37 cellular contexts compared by ENCODE assay signal in genomic region chr18:22623513-22623912, GRCh38.
"Had no signal": no experiment of that assay in that cellular context is flagged by ENCODE, and none has a peak within 500 bp of the region (broad histone marks: within the 10 kb centered on the region; RNA-seq: fewer than 3 reads in every experiment).

No MANE protein-coding gene starts in this region.

- H3K4me3 ChIP-seq: adrenal gland, ascending aorta, body of pancreas, breast epithelium, cardiac muscle cell had no signal

- H3K36me3 Mint-ChIP-seq: activated naive CD4-positive, alpha-beta T cell treated with anti-CD3 and anti-CD28 coated beads, Interleukin-2, amount 10 ng/mL, durations not matched to agents 7 days and 5 days; activated naive CD4-positive, alpha-beta T cell treated with anti-CD3 and anti-CD28 coated beads, Interleukin-2, amount 50 U/mL, for 24 hours; activated naive CD4-positive, alpha-beta T cell treated with anti-CD3 and anti-CD28 coated beads, Interleukin-2, amount 50 U/mL, for 72 hours; activated naive CD8-positive, alpha-beta T cell; activated naive CD8-positive, alpha-beta T cell treated with anti-CD3 and anti-CD28 coated beads for 36 hours; activated naive CD8-positive, alpha-beta T cell treated with anti-CD3 and anti-CD28 coated beads, Interleukin-2, amount 10 ng/mL, durations not matched to agents 7 days and 5 days; brain had no signal

- H3K27me3 Mint-ChIP-seq: activated naive CD4-positive, alpha-beta T cell treated with anti-CD3 and anti-CD28 coated beads, Interleukin-2, amount 10 ng/mL, durations not matched to agents 7 days and 5 days; activated naive CD4-positive, alpha-beta T cell treated with anti-CD3 and anti-CD28 coated beads, Interleukin-2, amount 50 U/mL, for 24 hours; activated naive CD8-positive, alpha-beta T cell; activated T-helper 17 cell treated with anti-CD3 and anti-CD28 coated beads, Interleukin-2, amount 50 U/mL, for 72 hours; brain had no signal

- H3K9me3 Mint-ChIP-seq: activated naive CD4-positive, alpha-beta T cell treated with anti-CD3 and anti-CD28 coated beads, Interleukin-2, amount 10 ng/mL, durations not matched to agents 7 days and 5 days; activated naive CD8-positive, alpha-beta T cell treated with anti-CD3 and anti-CD28 coated beads, Interleukin-2, amount 10 ng/mL, durations not matched to agents 7 days and 5 days; activated T-cell treated with anti-CD3 and anti-CD28 coated beads, Interleukin-2, amount 50 U/mL, for 24 hours had no signal

- H3K9me3 ChIP-seq: adrenal gland, ascending aorta, body of pancreas, breast epithelium had no signal

- H3K4me3 Mint-ChIP-seq: activated naive CD4-positive, alpha-beta T cell treated with anti-CD3 and anti-CD28 coated beads for 36 hours; activated naive CD4-positive, alpha-beta T cell treated with anti-CD3 and anti-CD28 coated beads, Interleukin-2, amount 10 ng/mL, durations not matched to agents 7 days and 5 days; activated naive CD4-positive, alpha-beta T cell treated with anti-CD3 and anti-CD28 coated beads, Interleukin-2, amount 50 U/mL, for 24 hours; activated naive CD8-positive, alpha-beta T cell; activated naive CD8-positive, alpha-beta T cell treated with anti-CD3 and anti-CD28 coated beads for 36 hours; activated naive CD8-positive, alpha-beta T cell treated with anti-CD3 and anti-CD28 coated beads, Interleukin-2, amount 10 ng/mL, durations not matched to agents 7 days and 5 days; activated naive CD8-positive, alpha-beta T cell treated with anti-CD3 and anti-CD28 coated beads, Interleukin-2, amount 50 U/mL, for 24 hours; activated T-cell treated with anti-CD3 and anti-CD28 coated beads, Interleukin-2, amount 50 U/mL, for 24 hours; activated T-cell treated with anti-CD3 and anti-CD28 coated beads, Interleukin-2, amount 50 U/mL, for 4 hours; activated T-cell treated with anti-CD3 and anti-CD28 coated beads, Interleukin-2, amount 50 U/mL, for 72 hours; activated T-helper 1 cell treated with anti-CD3 and anti-CD28 coated beads, Interleukin-12 subunit alpha, Interleukin-12 subunit beta, Interleukin-2, Interleukin-4 antibody, amounts not matched to agents 30 ng/mL and 10 ng/mL and 1 ng/mL, durations not matched to agents 14 hours and 24 hours and 36 hours; activated T-helper 17 cell treated with anti-CD3 and anti-CD28 coated beads, Interleukin-2, amount 50 U/mL, for 72 hours; brain; central memory CD8-positive, alpha-beta T cell had no signal

- H3K27ac Mint-ChIP-seq: activated naive CD4-positive, alpha-beta T cell treated with anti-CD3 and anti-CD28 coated beads for 36 hours; activated naive CD4-positive, alpha-beta T cell treated with anti-CD3 and anti-CD28 coated beads, Interleukin-2, amount 10 ng/mL, durations not matched to agents 7 days and 5 days; activated naive CD4-positive, alpha-beta T cell treated with anti-CD3 and anti-CD28 coated beads, Interleukin-2, amount 50 U/mL, for 24 hours; activated naive CD4-positive, alpha-beta T cell treated with anti-CD3 and anti-CD28 coated beads, Interleukin-2, amount 50 U/mL, for 72 hours; activated naive CD8-positive, alpha-beta T cell; activated naive CD8-positive, alpha-beta T cell treated with anti-CD3 and anti-CD28 coated beads for 36 hours; activated naive CD8-positive, alpha-beta T cell treated with anti-CD3 and anti-CD28 coated beads, Interleukin-2, amount 10 ng/mL, durations not matched to agents 7 days and 5 days; activated naive CD8-positive, alpha-beta T cell treated with anti-CD3 and anti-CD28 coated beads, Interleukin-2, amount 50 U/mL, for 24 hours; activated T-cell treated with anti-CD3 and anti-CD28 coated beads, Interleukin-2, amount 50 U/mL, for 24 hours; activated T-cell treated with anti-CD3 and anti-CD28 coated beads, Interleukin-2, amount 50 U/mL, for 72 hours; activated T-helper 1 cell treated with anti-CD3 and anti-CD28 coated beads, Interleukin-12 subunit alpha, Interleukin-12 subunit beta, Interleukin-2, Interleukin-4 antibody, amounts not matched to agents 30 ng/mL and 10 ng/mL and 1 ng/mL, durations not matched to agents 14 hours and 24 hours and 36 hours; activated T-helper 17 cell treated with anti-CD3 and anti-CD28 coated beads, Interleukin-2, amount 50 U/mL, for 72 hours; activated T-helper 2 cell treated with anti-CD3 and anti-CD28 coated beads, Interferon-gamma antibody, Interleukin-2, Interleukin-4, amounts not matched to agents 10 μg/mL and 5 μg/mL and 100 μg/mL, durations not matched to agents 14 hours and 24 hours and 36 hours; brain had no signal

- H3K4me1 Mint-ChIP-seq: activated naive CD4-positive, alpha-beta T cell treated with anti-CD3 and anti-CD28 coated beads, Interleukin-2, amount 10 ng/mL, durations not matched to agents 7 days and 5 days; activated naive CD4-positive, alpha-beta T cell treated with anti-CD3 and anti-CD28 coated beads, Interleukin-2, amount 50 U/mL, for 24 hours; activated naive CD8-positive, alpha-beta T cell treated with anti-CD3 and anti-CD28 coated beads for 36 hours; activated naive CD8-positive, alpha-beta T cell treated with anti-CD3 and anti-CD28 coated beads, Interleukin-2, amount 10 ng/mL, durations not matched to agents 7 days and 5 days; activated naive CD8-positive, alpha-beta T cell treated with anti-CD3 and anti-CD28 coated beads, Interleukin-2, amount 50 U/mL, for 24 hours; activated T-helper 17 cell treated with anti-CD3 and anti-CD28 coated beads, Interleukin-2, amount 50 U/mL, for 72 hours; brain; central memory CD8-positive, alpha-beta T cell had no signal

- H3K4me1 ChIP-seq: adrenal gland, ascending aorta, body of pancreas, breast epithelium had no signal

- H3K27me3 ChIP-seq: adrenal gland, ascending aorta, body of pancreas, brain microvascular endothelial cell, breast epithelium, cardiac muscle cell had no signal

- ATAC-seq: activated naive CD4-positive, alpha-beta T cell treated with anti-CD3 and anti-CD28 coated beads, Interleukin-2, amount 50 U/mL, for 72 hours; activated naive CD8-positive, alpha-beta T cell treated with anti-CD3 and anti-CD28 coated beads, Interleukin-2, amount 50 U/mL, for 24 hours; activated T-cell treated with anti-CD3 and anti-CD28 coated beads, Interleukin-2, amount 50 U/mL, for 4 hours; activated T-cell treated with anti-CD3 and anti-CD28 coated beads, Interleukin-2, amount 50 U/mL, for 72 hours; activated T-helper 17 cell treated with anti-CD3 and anti-CD28 coated beads, Interleukin-2, amount 50 U/mL, for 72 hours; body of pancreas had no signal

- H3K27ac ChIP-seq: adrenal gland, ascending aorta, body of pancreas, brain microvascular endothelial cell, breast epithelium, cardiac muscle cell had no signal

- H3K36me3 ChIP-seq: adrenal gland, ascending aorta, brain microvascular endothelial cell, breast epithelium, cardiac muscle cell had no signal

- DNase-seq: activated effector memory CD4-positive, alpha-beta T cell treated with anti-CD3 and anti-CD28 coated beads, Interleukin-2, amount 50 U/mL, for 16 hours; activated effector memory CD4-positive, alpha-beta T cell treated with Interleukin-2 at 50 U/mL for 16 hours; activated gamma-delta T cell; activated gamma-delta T cell treated with Interleukin-2 at 50 U/mL for 16 hours; activated naive CD4-positive, alpha-beta T cell; activated naive CD4-positive, alpha-beta T cell treated with anti-CD3 and anti-CD28 coated beads for 36 hours; activated naive CD4-positive, alpha-beta T cell treated with anti-CD3 and anti-CD28 coated beads, Interleukin-2, amount 10 ng/mL, durations not matched to agents 7 days and 5 days; activated naive CD4-positive, alpha-beta T cell treated with anti-CD3 and anti-CD28 coated beads, Interleukin-2, amount 50 U/mL, for 16 hours; activated naive CD4-positive, alpha-beta T cell treated with Interleukin-2 at 50 U/mL for 16 hours; activated naive CD8-positive, alpha-beta T cell treated with anti-CD3 and anti-CD28 coated beads for 36 hours; activated naive CD8-positive, alpha-beta T cell treated with anti-CD3 and anti-CD28 coated beads, Interleukin-2, amount 10 ng/mL, durations not matched to agents 7 days and 5 days; activated naive CD8-positive, alpha-beta T cell treated with anti-CD3 and anti-CD28 coated beads, Interleukin-2, amount 50 U/mL, for 24 hours; activated T-cell treated with anti-CD3 and anti-CD28 coated beads, Interleukin-2, amount 50 U/mL, for 24 hours; activated T-cell treated with anti-CD3 and anti-CD28 coated beads, Interleukin-2, amount 50 U/mL, for 4 hours; activated T-cell treated with anti-CD3 and anti-CD28 coated beads, Interleukin-2, amount 50 U/mL, for 48 hours; activated T-cell treated with anti-CD3 and anti-CD28 coated beads, Interleukin-2, amount 50 U/mL, for 72 hours; adrenal gland; amniotic stem cell; amygdala; anterior cingulate cortex; aorta; body of pancreas; brain microvascular endothelial cell; caudate nucleus; central memory CD4-positive, alpha-beta T cell; cerebellar nuclear complex had no signal
